13 cellular contexts compared by ENCODE assay signal in the genomic region with DNA sequence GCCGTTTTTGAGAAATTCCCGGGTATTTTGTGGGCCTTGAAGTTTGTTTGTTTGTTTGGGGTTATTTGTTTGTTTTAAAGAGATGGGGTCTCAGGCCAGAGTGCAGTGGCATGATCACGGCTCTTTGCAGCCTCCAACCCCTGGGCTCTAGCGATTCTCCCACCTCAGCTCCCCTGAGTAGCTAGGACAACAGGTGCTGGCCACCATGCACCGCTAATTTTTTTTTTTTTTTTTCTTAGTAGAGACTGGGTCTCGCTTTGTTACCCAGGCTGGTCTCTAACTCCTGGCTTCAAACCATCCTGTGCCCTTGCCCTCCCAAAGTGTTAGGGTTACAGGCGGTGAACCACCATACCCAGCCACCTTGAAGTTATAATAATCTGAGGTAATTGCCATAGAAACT. TPM values are rescaled to one million over a fixed set of nuclear protein-coding genes. Genes with fewer than 3 reads are reported as not detected.
A peak's percentile ranks its signal among the peaks of the same experiment; 100 is the strongest.
DNase-seq lines count a peak whose midpoint lies in the region; ATAC-seq and TF ChIP-seq lines count a peak whose summit lies in the region.
"Had no signal": no experiment of that assay in that cellular context is flagged by ENCODE, and none has a peak within 500 bp of the region (broad histone marks: within the 10 kb centered on the region; RNA-seq: fewer than 3 reads in every experiment).

No MANE protein-coding gene starts in this region.

- peaks cover 17% of the 10 kb centered on the region; the same call in 1 of the 2 replicates for H3F3A ChIP-seq in SU-DHL-6 (ENCODE audit: insufficient read depth)

- TF ChIP-seq POLR2A in esophagus muscularis mucosa (IDR thresholded peaks at IDR 0.05; ENCODE audit: low read depth) (no peak), sigmoid colon (IDR thresholded peaks at IDR 0.05) (no peak)

- H3K4me3 ChIP-seq in HAP-1 (peak overlapping the region; percentile 100; the same call in 1 of the 2 replicates), SU-DHL-6 (ENCODE audit: insufficient read depth, low read length, poor library complexity, severe bottlenecking) (no peak overlapping the region), esophagus muscularis mucosa (peak overlapping the region; percentile 74 to 97 (median 87)), sigmoid colon (peak overlapping the region in 3 of 4 donors; percentile 72 to 85 (median 84))

- no peaks in the 10 kb centered on the region for H3K27me3 ChIP-seq in HAP-1 (ENCODE audit: low read depth)
- no peaks in the 10 kb centered on the region for H3K27me3 ChIP-seq in SU-DHL-6 (ENCODE audit: low read length)
- peaks cover 0 to 4% (median 0%) of the 10 kb centered on the region in 4 donors for H3K27me3 ChIP-seq in esophagus muscularis mucosa
- no peaks in the 10 kb centered on the region for H3K27me3 ChIP-seq in sigmoid colon
- H3K27me3 ChIP-seq: Peyer's patch had no signal

- intact Hi-C loops in esophagus muscularis mucosa (cut with DNase I) = no loop called here
- intact Hi-C loops in sigmoid colon (cut with DNase I) = loop anchor here (2.0 kb wide), 3 partner anchors 23 to 105 kb away; partner anchors contain the start of genes ILF2 and SNAPIN
- intact Hi-C loops in left colon (cut with DNase I, micrococcal nuclease) = no loop called here

- no peak overlapping the region for H3K9ac ChIP-seq in SU-DHL-6 (ENCODE audit: low read length)

- H3K9me3 ChIP-seq in HAP-1 = no peaks in the 10 kb centered on the region
- no peaks in the 10 kb centered on the region for H3K9me3 ChIP-seq in SU-DHL-6 (ENCODE audit: insufficient read depth, low read length)
- H3K9me3 ChIP-seq in esophagus muscularis mucosa = no peaks in the 10 kb centered on the region
- H3K9me3 ChIP-seq in sigmoid colon = no peaks in the 10 kb centered on the region
- H3K9me3 ChIP-seq: Peyer's patch had no signal

- peak overlapping the region; percentile 83 for H3K4me2 ChIP-seq in SU-DHL-6 (ENCODE audit: low read depth, low read length, poor library complexity, severe bottlenecking)

- DNase-seq in HAP-1 (ENCODE audit: low spot score in 2 of 2) = no peak
- DNase-seq in esophagus muscularis mucosa (ENCODE audit: extremely low spot score) = no peak
- no peak for DNase-seq in sigmoid colon
- no peak for DNase-seq in NAMALWA (ENCODE audit: low spot score)
- no peak for DNase-seq in left colon
- DNase-seq: activated effector memory CD4-positive, alpha-beta T cell treated with Interleukin-2 at 50 U/mL for 16 hours; GOT3; hypothalamus; KG1 had no signal

- no peaks in the 10 kb centered on the region for H3K9me2 ChIP-seq in SU-DHL-6 (replicated peaks; ENCODE audit: insufficient read depth, low read length)

- in situ Hi-C loops in HAP-1 (cut with MboI; ENCODE audit: low sequenced_read_pairs) = no loop called here

- peaks cover 29% of the 10 kb centered on the region for H3K79me2 ChIP-seq in SU-DHL-6 (ENCODE audit: insufficient read depth, low read length)

- no peak for TF ChIP-seq EP300 in esophagus muscularis mucosa (IDR thresholded peaks at IDR 0.05)
- TF ChIP-seq EP300 in sigmoid colon (IDR thresholded peaks at IDR 0.05) = no peak

- H3K4me1 ChIP-seq in HAP-1 (peaks cover 18% of the 10 kb centered on the region), esophagus muscularis mucosa (peaks cover 52 to 62% (median 57%) of the 10 kb centered on the region in 4 donors), sigmoid colon (peaks cover 0 to 46% (median 32%) of the 10 kb centered on the region in 4 donors)

- ATAC-seq in HG03460 (IDR thresholded peaks at IDR 0.05; ENCODE audit: unreplicated experiment) (no peak), left colon (no peak), GM19035 (IDR thresholded peaks at IDR 0.05; ENCODE audit: unreplicated experiment) (no peak)

- peaks cover 62% of the 10 kb centered on the region for H3K36me3 ChIP-seq in HAP-1 (replicated peaks)
- H3K36me3 ChIP-seq in SU-DHL-6 (ENCODE audit: low read length) = peaks cover 30% of the 10 kb centered on the region
- H3K36me3 ChIP-seq in esophagus muscularis mucosa = peaks cover 43 to 54% (median 48%) of the 10 kb centered on the region in 4 donors
- H3K36me3 ChIP-seq in sigmoid colon = peaks cover 28 to 52% (median 36%) of the 10 kb centered on the region in 4 donors

- TF ChIP-seq CTCF in SU-DHL-6 (IDR thresholded peaks at IDR 0.05; ENCODE audit: insufficient read depth, low read length, poor library complexity, severe bottlenecking) (no peak), esophagus muscularis mucosa (IDR thresholded peaks at IDR 0.05) (no peak), sigmoid colon (IDR thresholded peaks at IDR 0.05) (no peak)

- H2AFZ ChIP-seq in SU-DHL-6 (ENCODE audit: low read depth, low read length, severe bottlenecking) = no peak overlapping the region

- 83% methylated on average over 7 of the region's 7 CpGs for WGBS in esophagus muscularis mucosa
- WGBS in sigmoid colon, 2 donors = 87% methylated on average over 7 of the region's 7 CpGs

- no peaks in the 10 kb centered on the region for H4K20me1 ChIP-seq in SU-DHL-6 (ENCODE audit: low read depth, low read length)

- H3K27ac ChIP-seq in SU-DHL-6 (ENCODE audit: low read depth, low read length) = no peak overlapping the region
- peak overlapping the region in 3 of 4 donors; percentile 98 to 100 (median 98) for H3K27ac ChIP-seq in esophagus muscularis mucosa (replicated peaks in 1 of 4)
- peak overlapping the region; percentile 15 to 100 (median 98) for H3K27ac ChIP-seq in sigmoid colon

RNA-seq across cellular contexts. Expression of gene CHTOP, which starts 2.0 kb away (rescaled TPM):
- total RNA-seq in esophagus muscularis mucosa = 10 to 100 TPM; 34.5 to 43.8 (median 37.6) TPM
- 10 to 100 TPM; 44.8 to 57.8 (median 50.2) TPM for total RNA-seq in sigmoid colon
- polyA plus RNA-seq in sigmoid colon = 10 to 100 TPM; 35.4 to 65.4 (median 38.6) TPM
- 10 to 100 TPM; 54.0 to 61.5 TPM for total RNA-seq in left colon

RNA-seq across cellular contexts. Expression of gene S100A1, which starts 7.6 kb away (rescaled TPM):
- total RNA-seq in esophagus muscularis mucosa = 10 to 100 TPM in 2 of 4 donors, 1 to 10 TPM in 2; 4.3 to 17.9 (median 9.2) TPM
- total RNA-seq in sigmoid colon = 10 to 100 TPM in 2 of 4 donors, 1 to 10 TPM in 2; 2.3 to 22.2 (median 10.9) TPM
- polyA plus RNA-seq in sigmoid colon = 1 to 10 TPM; 3.2 to 6.6 (median 4.4) TPM
- total RNA-seq in left colon = 1 to 10 TPM; 1.6 to 1.9 TPM
- total RNA-seq: Peyer's patch had no signal

RNA-seq across cellular contexts. Expression of gene S100A13, which starts 8.6 kb away (rescaled TPM):
- total RNA-seq in esophagus muscularis mucosa (10 to 100 TPM; 71.3 to 84.7 (median 83.1) TPM), sigmoid colon (100 to 1,000 TPM in 3 of 4 donors, 10 to 100 TPM in 1; 86.3 to 305 (median 278) TPM), left colon (10 to 100 TPM; 46.2 to 59.1 TPM)
- 100 to 1,000 TPM; 113 to 302 (median 126) TPM for polyA plus RNA-seq in sigmoid colon

RNA-seq across cellular contexts. Expression of gene S100A14, which starts 19.7 kb away (rescaled TPM):
- total RNA-seq in esophagus muscularis mucosa (1 to 10 TPM in 1 of 4 donors, not detected in 3; 1.0 TPM), sigmoid colon (1 to 10 TPM in 1 of 4 donors, under 1 TPM in 1, not detected in 2; 0.82 to 1.8 TPM), left colon (100 to 1,000 TPM; 443 to 453 TPM)
- polyA plus RNA-seq in sigmoid colon = 1,000 to 10,000 TPM in 1 of 3 donors, 100 to 1,000 TPM in 2; 789 to 1,144 (median 825) TPM

RNA-seq across cellular contexts. Expression of gene SNAPIN, which starts 22.6 kb away (rescaled TPM):
- total RNA-seq in esophagus muscularis mucosa = 10 to 100 TPM; 47.8 to 71.9 (median 63.3) TPM
- total RNA-seq in sigmoid colon = 10 to 100 TPM; 51.2 to 94.5 (median 85.7) TPM
- polyA plus RNA-seq in sigmoid colon = 10 to 100 TPM; 30.0 to 38.6 (median 34.2) TPM
- total RNA-seq in left colon = 10 to 100 TPM; 23.6 to 25.1 TPM
